17 cellular contexts compared by ENCODE assay signal in genomic region chr7:108581655-108582491, GRCh38. TPM values are rescaled to one million over a fixed set of nuclear protein-coding genes. Genes with fewer than 3 reads are reported as not detected.
A peak's percentile ranks its signal among the peaks of the same experiment; 100 is the strongest.
DNase-seq lines count a peak whose midpoint lies in the region; ATAC-seq and TF ChIP-seq lines count a peak whose summit lies in the region.
"Had no signal": no experiment of that assay in that cellular context is flagged by ENCODE, and none has a peak within 500 bp of the region (broad histone marks: within the 10 kb centered on the region; RNA-seq: fewer than 3 reads in every experiment).

No MANE protein-coding gene starts in this region.

- peak overlapping the region; percentile 10 for H2AFZ ChIP-seq in neural progenitor cell (replicated peaks)

- peaks cover 7% of the 10 kb centered on the region for H3K9me3 Mint-ChIP-seq in neural progenitor cell
- H3K9me3 Mint-ChIP-seq in activated T-cell treated with anti-CD3 and anti-CD28 coated beads, Interleukin-2, amount 50 U/mL, for 24 hours: peaks cover 5% of the 10 kb centered on the region

- ATAC-seq in HG03378 (IDR thresholded peaks at IDR 0.05; ENCODE audit: unreplicated experiment) (no peak), HG03520 (IDR thresholded peaks at IDR 0.05; ENCODE audit: unreplicated experiment) (no peak)
- ATAC-seq: activated CD8-positive, alpha-beta T cell treated with anti-CD3 and anti-CD28 coated beads for 36 hours; psoas muscle had no signal

- no peak overlapping the region for H3K4me3 Mint-ChIP-seq in neural progenitor cell
- H3K4me3 Mint-ChIP-seq in activated T-cell treated with anti-CD3 and anti-CD28 coated beads, Interleukin-2, amount 50 U/mL, for 24 hours: no peak overlapping the region
- H3K4me3 Mint-ChIP-seq: activated CD8-positive, alpha-beta T cell treated with anti-CD3 and anti-CD28 coated beads for 36 hours; CD4-positive, CD25-positive, alpha-beta regulatory T cell; stimulated activated naive CD8-positive, alpha-beta T cell treated with anti-CD3 and anti-CD28 coated beads, Interleukin-15, Interleukin-2, amounts not matched to agents 100 ng/mL and 50 ng/mL, for 24 hours had no signal

- TF ChIP-seq CTCF in fibroblast of villous mesenchyme (IDR thresholded peaks at IDR 0.05; ENCODE audit: insufficient read depth, low read depth, low read length) (no peak), neural progenitor cell (IDR thresholded peaks at IDR 0.05) (no peak)

- peak; percentile 60 for DNase-seq in EH (ENCODE audit: low read depth)
- DNase-seq in LHCN-M2 (ENCODE audit: low read depth): peak; percentile 40
- DNase-seq in fibroblast of villous mesenchyme (ENCODE audit: low read depth): peak; percentile 47
- peak; percentile 35 for DNase-seq in neural progenitor cell (ENCODE audit: low spot score)
- DNase-seq in NCI-H187 treated with DMSO at 0.1 percent for 48 hours (lab: John Stamatoyannopoulos, UW): no peak
- no peak for DNase-seq in activated T-cell treated with anti-CD3 and anti-CD28 coated beads, Interleukin-2, amount 50 U/mL, for 24 hours
- DNase-seq: activated CD8-positive, alpha-beta T cell treated with anti-CD3 and anti-CD28 coated beads for 36 hours; activated naive CD4-positive, alpha-beta T cell treated with anti-CD3 and anti-CD28 coated beads, Interleukin-2, amount 50 U/mL, for 16 hours; CD4-positive, CD25-positive, alpha-beta regulatory T cell; MV-4-11; NCI-H345; psoas muscle; stimulated activated CD4-positive, alpha-beta T cell treated with anti-CD3 and anti-CD28 coated beads, Interleukin-4, amount 100 ng/mL, for 4 hours had no signal

- H3F3A ChIP-seq in neural progenitor cell (ENCODE audit: low read depth): no peaks in the 10 kb centered on the region

- no peak overlapping the region for H3K27ac Mint-ChIP-seq in neural progenitor cell
- no peak overlapping the region for H3K27ac Mint-ChIP-seq in activated T-cell treated with anti-CD3 and anti-CD28 coated beads, Interleukin-2, amount 50 U/mL, for 24 hours
- H3K27ac Mint-ChIP-seq: activated CD8-positive, alpha-beta T cell treated with anti-CD3 and anti-CD28 coated beads for 36 hours; CD4-positive, CD25-positive, alpha-beta regulatory T cell; stimulated activated naive CD8-positive, alpha-beta T cell treated with anti-CD3 and anti-CD28 coated beads, Interleukin-15, Interleukin-2, amounts not matched to agents 100 ng/mL and 50 ng/mL, for 24 hours had no signal

- H3K4me1 Mint-ChIP-seq in neural progenitor cell: peaks cover 8% of the 10 kb centered on the region
- H3K4me1 Mint-ChIP-seq in activated T-cell treated with anti-CD3 and anti-CD28 coated beads, Interleukin-2, amount 50 U/mL, for 24 hours (ENCODE audit: low read depth): peaks cover under 1% of the 10 kb centered on the region

- no peaks in the 10 kb centered on the region for H4K20me1 ChIP-seq in neural progenitor cell (ENCODE audit: low read depth)

- H3K9me3 ChIP-seq in neural progenitor cell (ENCODE audit: low read depth): no peaks in the 10 kb centered on the region
- H3K9me3 ChIP-seq: psoas muscle had no signal

- peak overlapping the region; percentile 12 for H3K4me2 ChIP-seq in neural progenitor cell

- H3K4me3 ChIP-seq in fibroblast of villous mesenchyme (ENCODE audit: low read depth, low read length) (no peak overlapping the region), neural progenitor cell (no peak overlapping the region)
- H3K4me3 ChIP-seq: coronary artery, psoas muscle had no signal

- peaks cover 4% of the 10 kb centered on the region for H3K27me3 Mint-ChIP-seq in neural progenitor cell (ENCODE audit: insufficient read depth, low read depth)
- H3K27me3 Mint-ChIP-seq in activated T-cell treated with anti-CD3 and anti-CD28 coated beads, Interleukin-2, amount 50 U/mL, for 24 hours: no peaks in the 10 kb centered on the region
- H3K27me3 Mint-ChIP-seq: activated CD8-positive, alpha-beta T cell treated with anti-CD3 and anti-CD28 coated beads for 36 hours had no signal

- no peaks in the 10 kb centered on the region for H3K36me3 ChIP-seq in neural progenitor cell

- H3K4me1 ChIP-seq in neural progenitor cell: peaks cover 13% of the 10 kb centered on the region
- H3K4me1 ChIP-seq: psoas muscle had no signal

- peaks cover 10% of the 10 kb centered on the region for H3K36me3 Mint-ChIP-seq in neural progenitor cell
- H3K36me3 Mint-ChIP-seq in activated T-cell treated with anti-CD3 and anti-CD28 coated beads, Interleukin-2, amount 50 U/mL, for 24 hours (ENCODE audit: low read depth): peaks cover 39% of the 10 kb centered on the region

- no peak overlapping the region for H3K27ac ChIP-seq in neural progenitor cell
- H3K27ac ChIP-seq: coronary artery, psoas muscle had no signal

- no peak overlapping the region for H3K9ac ChIP-seq in neural progenitor cell

- H3K79me2 ChIP-seq in neural progenitor cell (ENCODE audit: low read depth): no peaks in the 10 kb centered on the region

- H3K27me3 ChIP-seq in neural progenitor cell: no peaks in the 10 kb centered on the region

RNA-seq across cellular contexts. Expression of gene DNAJB9, which starts 12.2 kb away (rescaled TPM):
- total RNA-seq in LHCN-M2 (2014; rRNA removed) (29.6 and 41.9 TPM in 2 replicates), fibroblast of villous mesenchyme (20.0 and 41.9 TPM in 2 replicates), neural progenitor cell (ENCODE audit: low replicate concordance) (22.1 and 26.6 TPM in 2 replicates)
- 15.5 TPM for polyA plus RNA-seq in LHCN-M2 (2012)

RNA-seq across cellular contexts. Expression of gene THAP5, which starts 12.4 kb away (rescaled TPM):
- total RNA-seq in LHCN-M2 (2014; rRNA removed): 26.3 and 43.6 TPM in 2 replicates
- 6.5 TPM for polyA plus RNA-seq in LHCN-M2 (2012)
- total RNA-seq in fibroblast of villous mesenchyme: 24.2 and 28.1 TPM in 2 replicates
- total RNA-seq in neural progenitor cell (ENCODE audit: low replicate concordance): 34.7 and 55.6 TPM in 2 replicates

RNA-seq across cellular contexts. Expression of gene PNPLA8, which starts 55.9 kb away (rescaled TPM):
- total RNA-seq in LHCN-M2 (2014; rRNA removed) (33.9 and 44.5 TPM in 2 replicates), fibroblast of villous mesenchyme (24.8 and 34.1 TPM in 2 replicates), neural progenitor cell (ENCODE audit: low replicate concordance) (21.7 and 33.4 TPM in 2 replicates)
- polyA plus RNA-seq in LHCN-M2 (2012): 10.9 TPM

Comparison
In these comparisons a context has a peak if more than half of its experiments do, and no peak if none do; other contexts are left out.
1. DNase-seq: peak in EH (single experiment), LHCN-M2 (single experiment), fibroblast of villous mesenchyme (single experiment) and neural progenitor cell (single experiment); none in NCI-H187 treated with DMSO at 0.1 percent for 48 hours (single experiment) and activated T-cell treated with anti-CD3 and anti-CD28 coated beads, Interleukin-2, amount 50 U/mL, for 24 hours (single experiment).